8 cellular contexts compared by ENCODE assay signal in the genomic region with DNA sequence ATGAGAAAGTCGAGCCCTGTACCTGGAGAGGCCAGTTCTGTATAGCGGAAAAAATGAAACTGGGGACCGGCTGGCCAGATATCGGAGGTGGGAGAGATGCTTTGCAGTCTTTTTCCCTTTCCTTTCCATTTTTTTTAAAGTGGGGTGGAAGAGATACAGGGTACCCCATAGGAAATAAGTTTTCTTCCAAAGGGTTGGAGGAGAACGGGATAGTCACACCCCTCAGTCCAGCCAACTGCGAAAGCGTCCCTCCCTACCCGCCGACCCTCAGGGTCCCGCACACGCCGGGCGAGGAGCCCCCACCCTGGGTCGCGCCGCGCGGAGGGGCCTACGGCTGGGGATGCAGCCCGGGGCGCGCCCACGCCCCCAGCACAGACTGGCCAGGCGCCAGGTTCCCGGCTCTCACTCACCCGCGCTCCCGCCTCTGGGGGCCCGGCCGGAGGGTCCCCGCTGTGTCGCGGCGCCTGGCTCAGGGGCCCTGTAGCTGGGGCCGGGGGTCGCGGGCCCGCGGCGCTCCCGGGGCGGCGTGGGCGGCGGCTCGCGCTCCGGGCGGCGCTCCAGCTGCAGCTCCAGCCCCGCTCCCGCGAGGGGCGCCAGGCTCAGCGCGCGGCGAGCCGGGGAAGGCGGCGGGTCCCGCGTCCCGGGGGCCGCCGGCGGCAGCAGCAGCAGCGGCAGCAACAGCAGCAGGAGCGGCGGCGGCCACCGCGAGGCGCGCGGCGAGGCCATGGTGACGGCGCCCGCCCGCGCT. TPM values are rescaled to one million over a fixed set of nuclear protein-coding genes. Genes with fewer than 3 reads are reported as not detected.
DNase-seq lines count a peak whose midpoint lies in the region; ATAC-seq and TF ChIP-seq lines count a peak whose summit lies in the region.

No MANE protein-coding gene starts in this region.

- intact Hi-C loops in PC-3 (cut with micrococcal nuclease) (loop anchor here (5.0 to 10.0 kb wide), 3 partner anchors 97 to 379 kb away; partner anchors contain the start of gene ZNF148), breast epithelium (cut with DNase I; ENCODE audit: low total_unique reads) (no loop called here), right lobe of liver (cut with DNase I) (no loop called here)

- DNase-seq in DMS 273 (lab: John Stamatoyannopoulos, UW; ENCODE audit: unreplicated experiment) (peak; percentile 89), DMS 273 treated with DMSO at 0.1 percent for 48 hours (lab: John Stamatoyannopoulos, UW) (no peak), PC-3 (no peak), breast epithelium (ENCODE audit: low spot score in 2 of 2) (no peak), right lobe of liver (peak in 1 of 3 donors; percentile 53), suprapubic skin (ENCODE audit: low spot score in 2 of 2) (no peak), amniotic stem cell (lab: John Stamatoyannopoulos, UW) (no peak)

- H3K4me1 ChIP-seq in PC-3 (ENCODE audit: insufficient read depth, low read length) (peaks cover 63% of the 10 kb centered on the region), breast epithelium (peaks cover 7 to 19% of the 10 kb centered on the region in 2 donors), right lobe of liver (peaks cover 0 to 16% (median 3%) of the 10 kb centered on the region in 4 donors), suprapubic skin (peaks cover 65% of the 10 kb centered on the region)

- no peaks in the 10 kb centered on the region for H4K20me1 ChIP-seq in PC-3 (ENCODE audit: low read length)

- H3K36me3 ChIP-seq in PC-3 (ENCODE audit: low read depth, low read length) (no peaks in the 10 kb centered on the region), breast epithelium (no peaks in the 10 kb centered on the region), right lobe of liver (no peaks in the 10 kb centered on the region), suprapubic skin (no peaks in the 10 kb centered on the region)

- H3K27ac ChIP-seq in PC-3 (ENCODE audit: low read length) (no peak overlapping the region), breast epithelium (peak overlapping the region; percentile 89 to 96), right lobe of liver (peak overlapping the region; percentile 60 to 88 (median 75)), suprapubic skin (peak overlapping the region; percentile 91)

- peaks cover 3% of the 10 kb centered on the region for H3F3A ChIP-seq in PC-3 (ENCODE audit: low read length, unreplicated experiment)

- no TSS peak for BruUV-seq in PC-3 (replicated peaks; lab: Mats Ljungman, UMichigan)

- H3K27me3 ChIP-seq in PC-3 (ENCODE audit: low read length) (no peaks in the 10 kb centered on the region), breast epithelium (no peaks in the 10 kb centered on the region), right lobe of liver (no peaks in the 10 kb centered on the region), suprapubic skin (no peaks in the 10 kb centered on the region)

- TF ChIP-seq CTCF in PC-3 (conservative IDR thresholded peaks at IDR 0.05; ENCODE audit: low read depth, low read length) = no peak
- no peak for TF ChIP-seq CTCF in breast epithelium (IDR thresholded peaks at IDR 0.05)
- no peak for TF ChIP-seq CTCF in right lobe of liver (IDR thresholded peaks at IDR 0.05)
- no peak for TF ChIP-seq CTCF in suprapubic skin (IDR thresholded peaks at IDR 0.05)

- 0% methylated on average over 7 of the region's 82 CpGs for WGBS in right lobe of liver (ENCODE audit: insufficient coverage, low coverage, low lambda C conversion rate, missing lambda C conversion rate)
- WGBS in suprapubic skin = 1% methylated on average over 9 of the region's 82 CpGs

- peak overlapping the region; percentile 17; the same call in 1 of the 2 replicates for H3K9ac ChIP-seq in PC-3 (ENCODE audit: low read length)

- peak overlapping the region; percentile 76 for H2AFZ ChIP-seq in PC-3 (ENCODE audit: low read length)

- peak; percentile 8 for ATAC-seq in HG02623 (IDR thresholded peaks at IDR 0.05; ENCODE audit: unreplicated experiment)
- no peak; the same call in 1 of the 2 replicates for ATAC-seq in PC-3
- ATAC-seq in right lobe of liver = peak in 1 of 4 donors; percentile 1

- peak overlapping the region; percentile 98 for H3K4me2 ChIP-seq in PC-3 (ENCODE audit: low read length)

- H3K9me3 ChIP-seq in PC-3 (ENCODE audit: low read length) (no peaks in the 10 kb centered on the region), breast epithelium (no peaks in the 10 kb centered on the region), right lobe of liver (no peaks in the 10 kb centered on the region), suprapubic skin (no peaks in the 10 kb centered on the region)

- TF ChIP-seq POLR2A in breast epithelium (IDR thresholded peaks at IDR 0.05) = no peak
- no peak for TF ChIP-seq POLR2A in right lobe of liver (IDR thresholded peaks at IDR 0.05)
- no peak for TF ChIP-seq POLR2A in suprapubic skin (IDR thresholded peaks at IDR 0.05)

- POLR2A ChIA-PET in PC-3 (lab: Charles Lee; ENCODE audit: unreplicated experiment) = no interaction called here

- CTCF ChIA-PET in PC-3 (lab: Charles Lee) = no interaction called here

- H3K9me2 ChIP-seq in PC-3 (replicated peaks; ENCODE audit: low read length) = no peaks in the 10 kb centered on the region

- peak overlapping the region; percentile 83 for H3K4me3 ChIP-seq in PC-3 (ENCODE audit: low read length)
- peak overlapping the region; percentile 69 to 81 (median 75) for H3K4me3 ChIP-seq in breast epithelium
- H3K4me3 ChIP-seq in right lobe of liver = peak overlapping the region; percentile 39 to 72 (median 59)
- H3K4me3 ChIP-seq in suprapubic skin = peak overlapping the region; percentile 75

- 0 out of 2 replicates have a peak, but pooled peaks cover 4% of the 10 kb centered on the region for H3K79me2 ChIP-seq in PC-3 (ENCODE audit: low read length)

- no peak for TF ChIP-seq EP300 in suprapubic skin (IDR thresholded peaks at IDR 0.05)

RNA-seq across cellular contexts. Expression of gene HEG1, which starts 0.5 kb away (rescaled TPM):
- total RNA-seq in PC-3 (2014; rRNA removed) = 1.2 and 3.2 TPM in 2 replicates
- 10 to 100 TPM; 36.0 to 45.9 (median 45.1) TPM for total RNA-seq in breast epithelium
- 10 to 100 TPM in 3 of 6 experiments, 1 to 10 TPM in 3; 3.5 to 14.9 (median 10.8) TPM for total RNA-seq in right lobe of liver
- total RNA-seq in suprapubic skin = 10 to 100 TPM; 13.9 to 30.8 (median 26.5) TPM
